In the genomic region with DNA sequence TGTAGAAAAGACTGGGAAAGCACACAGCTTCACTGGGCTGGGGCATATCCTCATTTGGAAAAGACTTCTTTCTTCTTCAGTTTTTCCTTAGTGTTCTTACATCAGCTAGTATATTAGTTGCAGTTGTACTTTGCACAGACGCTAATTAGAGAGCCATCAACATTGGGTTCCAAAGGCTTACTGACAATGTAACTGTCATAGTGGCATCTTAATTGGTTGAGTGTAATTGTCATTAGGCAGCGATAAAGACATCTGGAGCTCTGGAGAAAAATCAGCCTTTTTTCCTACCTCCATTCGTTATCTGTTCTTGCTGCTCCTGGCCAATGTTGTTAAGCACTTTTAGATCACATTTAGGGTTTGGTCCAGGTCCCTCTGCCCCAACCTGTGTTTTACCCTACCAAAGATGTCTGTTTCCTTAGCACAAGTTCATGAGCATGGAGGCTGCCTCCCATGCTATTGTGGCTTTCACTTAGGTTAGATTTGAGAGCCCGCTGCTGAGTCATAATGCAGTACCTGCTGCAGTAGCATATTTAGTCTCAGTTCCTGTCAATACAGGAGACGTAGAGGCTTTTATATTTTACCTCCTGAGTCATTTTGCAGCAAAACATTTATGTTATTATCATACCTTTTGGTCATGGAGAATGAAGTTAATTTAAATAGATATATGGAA, we compare ENCODE assay signal across 1 cellular context.
TF ChIP-seq lines count a peak whose summit lies in the region.

No MANE protein-coding gene starts in this region.

TF ChIP-seq in GM23338, 12 proteins besides CTCF, POLR2A, EP300 and RAD21 (continued from another document):
- no peak for TF ChIP-seq ZNF462 (CRISPR knock-in tag; IDR thresholded peaks at IDR 0.05)
- TF ChIP-seq ZNF114 (CRISPR knock-in tag; IDR thresholded peaks at IDR 0.05) = no peak
- TF ChIP-seq, protein P1, sequence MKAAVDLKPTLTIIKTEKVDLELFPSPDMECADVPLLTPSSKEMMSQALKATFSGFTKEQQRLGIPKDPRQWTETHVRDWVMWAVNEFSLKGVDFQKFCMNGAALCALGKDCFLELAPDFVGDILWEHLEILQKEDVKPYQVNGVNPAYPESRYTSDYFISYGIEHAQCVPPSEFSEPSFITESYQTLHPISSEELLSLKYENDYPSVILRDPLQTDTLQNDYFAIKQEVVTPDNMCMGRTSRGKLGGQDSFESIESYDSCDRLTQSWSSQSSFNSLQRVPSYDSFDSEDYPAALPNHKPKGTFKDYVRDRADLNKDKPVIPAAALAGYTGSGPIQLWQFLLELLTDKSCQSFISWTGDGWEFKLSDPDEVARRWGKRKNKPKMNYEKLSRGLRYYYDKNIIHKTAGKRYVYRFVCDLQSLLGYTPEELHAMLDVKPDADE (IDR thresholded peaks at IDR 0.05) = no peak
- TF ChIP-seq ZNF331 (CRISPR knock-in tag; IDR thresholded peaks at IDR 0.05; ENCODE audit: low read depth) = no peak
- no peak for TF ChIP-seq EZH2 (IDR thresholded peaks at IDR 0.05; ENCODE audit: low read depth, unreplicated experiment)
- no peak for TF ChIP-seq POLR2AphosphoS5 (IDR thresholded peaks at IDR 0.05; ENCODE audit: low read depth)
- no peak for TF ChIP-seq REST (IDR thresholded peaks at IDR 0.05; ENCODE audit: unreplicated experiment)
- TF ChIP-seq STAT1 (IDR thresholded peaks at IDR 0.05; ENCODE audit: unreplicated experiment) = no peak
- TF ChIP-seq CREB1 (CRISPR knock-in tag; IDR thresholded peaks at IDR 0.05; ENCODE audit: low read depth) = no peak
- TF ChIP-seq NANOG (IDR thresholded peaks at IDR 0.05; ENCODE audit: borderline replicate concordance) = no peak
- TF ChIP-seq JUNB (IDR thresholded peaks at IDR 0.05; ENCODE audit: unreplicated experiment) = no peak
